8 cellular contexts compared by ENCODE assay signal in the genomic region with DNA sequence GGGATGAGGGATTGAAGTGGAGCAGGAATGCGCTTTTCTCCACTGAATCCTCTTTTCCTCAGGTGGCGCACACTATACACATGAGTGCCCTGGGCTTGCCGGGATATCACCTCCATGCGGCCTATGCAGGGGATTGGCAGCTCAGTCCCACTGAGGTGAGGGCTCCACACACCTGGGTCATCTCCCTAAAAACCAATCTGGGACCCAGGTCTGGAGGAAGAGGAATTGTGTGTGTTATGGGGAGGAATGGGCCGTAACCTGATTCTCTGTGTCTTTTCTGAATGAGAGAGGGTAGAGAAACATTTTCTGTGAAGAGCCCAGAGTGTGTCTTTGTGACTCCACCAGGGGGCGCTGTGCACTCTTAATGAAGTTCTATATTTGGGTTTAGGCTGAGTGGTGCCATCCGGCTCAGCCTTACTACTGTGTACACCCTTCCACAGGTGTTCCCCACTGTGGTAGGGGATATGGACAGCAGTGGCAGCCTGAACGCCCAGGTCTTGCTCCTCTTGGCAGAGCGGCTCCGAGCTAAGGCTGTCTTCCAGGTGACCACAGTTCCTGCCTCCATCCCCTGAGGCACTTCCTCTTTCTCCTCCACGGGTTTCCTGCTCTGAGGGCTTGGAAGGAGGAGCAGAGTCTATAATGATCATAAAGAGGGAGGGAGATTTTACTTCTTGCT. TPM values are rescaled to one million over a fixed set of nuclear protein-coding genes. Genes with fewer than 3 reads are reported as not detected.
DNase-seq lines count a peak whose midpoint lies in the region; ATAC-seq and TF ChIP-seq lines count a peak whose summit lies in the region.

No MANE protein-coding gene starts in this region.

- no peak for TF ChIP-seq POLR2A in tibial nerve (IDR thresholded peaks at IDR 0.05)

- intact Hi-C loops in heart right ventricle (cut with DNase I) (loop anchor here (1.0 to 10.0 kb wide), 11 partner anchors 25 to 157 kb away; partner anchors contain the start of genes SDHC (in 4 of the 10), CFAP126 (in 3 of the 10) and NDUFS2 (in 1 of the 10)), posterior vena cava (cut with DNase I) (loop anchor here (2.0 to 10.0 kb wide), 3 partner anchors 63 to 157 kb away; no protein-coding TSS in a partner anchor)

- no peaks in the 10 kb centered on the region for H3K9me3 ChIP-seq in HEK293 (ENCODE audit: control insufficient read depth, insufficient read depth, low read depth, low read length)
- no peaks in the 10 kb centered on the region for H3K9me3 ChIP-seq in adipocyte (ENCODE audit: control insufficient read depth, low read length)
- H3K9me3 ChIP-seq in heart right ventricle: no peaks in the 10 kb centered on the region
- H3K9me3 ChIP-seq in tibial nerve: no peaks in the 10 kb centered on the region

- peak in 1 of 2 donors; percentile 29 for TF ChIP-seq EP300 in tibial nerve (IDR thresholded peaks at IDR 0.05)

- DNase-seq in DMS153 (lab: John Stamatoyannopoulos, UW) (peak; percentile 73), NCI-H146 (lab: John Stamatoyannopoulos, UW) (peak; percentile 79), T follicular helper cell (ENCODE audit: low read depth) (peak; percentile 81), adipocyte (ENCODE audit: low read depth) (peak; percentile 94), heart right ventricle (peak; percentile 82 to 90), posterior vena cava (ENCODE audit: low spot score) (peak; percentile 95), tibial nerve (ENCODE audit: low spot score in 2 of 2) (peak; percentile 72 to 81)

- CTCF ChIA-PET in HEK293 (lab: Yijun Ruan, JAX): interaction anchor here (0.7 to 9.7 kb wide), 35 partner anchors 8 to 592 kb away, joined by 3 to 146 read pairs (median 5); partner anchors contain the start of genes ADAMTS4, FCER1G, NDUFS2 and NR1I3

- H3K27ac ChIP-seq in HEK293 (ENCODE audit: extremely low read depth, low read depth, low read length) (no peak overlapping the region; the same call in 1 of the 2 replicates), heart right ventricle (peak overlapping the region in 9 of 10 donors; percentile 17 to 92 (median 84)), tibial nerve (peak overlapping the region in 2 of 4 donors; percentile 29 to 73)

- H3K4me1 ChIP-seq in HEK293 (ENCODE audit: control insufficient read depth, insufficient read depth, low read length) (peaks cover 4% of the 10 kb centered on the region; the same call in 1 of the 2 replicates), adipocyte (ENCODE audit: control insufficient read depth, insufficient read depth, low read length) (peaks cover 17% of the 10 kb centered on the region), heart right ventricle (peaks cover 6 to 30% (median 25%) of the 10 kb centered on the region in 9 donors), tibial nerve (peaks cover 5 to 27% (median 18%) of the 10 kb centered on the region in 4 donors)

- 40 to 45% methylated on average over 11 of the region's 11 CpGs for WGBS in heart right ventricle, 2 donors
- WGBS in tibial nerve, 2 donors: 38 to 45% methylated on average over 11 of the region's 11 CpGs

- TF ChIP-seq CTCF in HEK293 (tag by site-specific recombination; IDR thresholded peaks at IDR 0.05) (peak; percentile 78; the same call in 1 of the 2 replicates), heart right ventricle (IDR thresholded peaks at IDR 0.05) (peak; percentile 89 to 95 (median 92)), tibial nerve (IDR thresholded peaks at IDR 0.05) (peak; percentile 81 to 91 (median 90))

- ATAC-seq in heart right ventricle: peak; percentile 39 to 79 (median 68)

- H3K9ac ChIP-seq in adipocyte (ENCODE audit: low read length): peak overlapping the region; percentile 90

- H3K36me3 ChIP-seq in HEK293 (ENCODE audit: control insufficient read depth in 2 of 2, insufficient read depth in 1 of 2, low read length in 2 of 2) (peaks cover 0 to 33% of the 10 kb centered on the region in 2 experiments; a peak in 1 of 3 replicates), adipocyte (ENCODE audit: control insufficient read depth, insufficient read depth, low read length, severe bottlenecking) (peaks cover 26% of the 10 kb centered on the region), heart right ventricle (peaks cover 0 to 35% (median 25%) of the 10 kb centered on the region in 9 donors), tibial nerve (peaks cover 0 to 30% (median 0%) of the 10 kb centered on the region in 3 donors)

- POLR2A ChIA-PET in HEK293 (lab: Yijun Ruan, JAX): no interaction called here

- no peaks in the 10 kb centered on the region for H3K27me3 ChIP-seq in adipocyte (replicated peaks; ENCODE audit: control insufficient read depth, insufficient read depth, low read length)
- no peaks in the 10 kb centered on the region for H3K27me3 ChIP-seq in heart right ventricle
- no peaks in the 10 kb centered on the region for H3K27me3 ChIP-seq in tibial nerve

- H3K4me3 ChIP-seq in HEK293 (ENCODE audit: low read depth, low read length) (peak overlapping the region; percentile 21), adipocyte (ENCODE audit: low read length) (peak overlapping the region; percentile 93), heart right ventricle (peak overlapping the region in 9 of 10 donors; percentile 50 to 94 (median 65)), tibial nerve (no peak overlapping the region)

TF ChIP-seq in HEK293, 187 proteins besides CTCF, POLR2A, EP300 and RAD21:
- peak; percentile 19; the same call in 1 of the 2 replicates for TF ChIP-seq ZBTB8A (tag by site-specific recombination; IDR thresholded peaks at IDR 0.05)
- TF ChIP-seq SCRT2 (tag by site-specific recombination; IDR thresholded peaks at IDR 0.05): peak; percentile 92
- no peak for TF ChIP-seq ZSCAN30 (tag by site-specific recombination; IDR thresholded peaks at IDR 0.05)
- no peak for TF ChIP-seq ZIC2 (tag by site-specific recombination; IDR thresholded peaks at IDR 0.05)
- TF ChIP-seq ZNF366 (tag by site-specific recombination; conservative IDR thresholded peaks at IDR 0.05): peak; percentile 64; the same call in 1 of the 2 replicates
- peak; percentile 22 for TF ChIP-seq SP7 (tag by site-specific recombination; IDR thresholded peaks at IDR 0.05)
- peak; percentile 85; the same call in 1 of the 2 replicates for TF ChIP-seq SCRT1 (tag by site-specific recombination; IDR thresholded peaks at IDR 0.05; ENCODE audit: borderline replicate concordance)
- TF ChIP-seq ZNF26 (tag by site-specific recombination; IDR thresholded peaks at IDR 0.05): no peak
- peak; percentile 97 for TF ChIP-seq ZNF2 (tag by site-specific recombination; IDR thresholded peaks at IDR 0.05)
- TF ChIP-seq, protein P1, sequence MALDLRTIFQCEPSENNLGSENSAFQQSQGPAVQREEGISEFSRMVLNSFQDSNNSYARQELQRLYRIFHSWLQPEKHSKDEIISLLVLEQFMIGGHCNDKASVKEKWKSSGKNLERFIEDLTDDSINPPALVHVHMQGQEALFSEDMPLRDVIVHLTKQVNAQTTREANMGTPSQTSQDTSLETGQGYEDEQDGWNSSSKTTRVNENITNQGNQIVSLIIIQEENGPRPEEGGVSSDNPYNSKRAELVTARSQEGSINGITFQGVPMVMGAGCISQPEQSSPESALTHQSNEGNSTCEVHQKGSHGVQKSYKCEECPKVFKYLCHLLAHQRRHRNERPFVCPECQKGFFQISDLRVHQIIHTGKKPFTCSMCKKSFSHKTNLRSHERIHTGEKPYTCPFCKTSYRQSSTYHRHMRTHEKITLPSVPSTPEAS (tag by site-specific recombination; IDR thresholded peaks at IDR 0.05): peak; percentile 40; the same call in 1 of the 2 replicates
- TF ChIP-seq ZBTB20 (tag by site-specific recombination; IDR thresholded peaks at IDR 0.05): 0 out of 2 replicates have a peak, but pooled peaks have one; percentile 10
- peak; percentile 80 for TF ChIP-seq ZBTB17 (tag by site-specific recombination; IDR thresholded peaks at IDR 0.05)
- no peak for TF ChIP-seq ZNF707 (tag by site-specific recombination; IDR thresholded peaks at IDR 0.05)
- TF ChIP-seq ZNF658 (tag by site-specific recombination; IDR thresholded peaks at IDR 0.05): no peak
- peak; percentile 70 for TF ChIP-seq ZNF654 (tag by site-specific recombination; IDR thresholded peaks at IDR 0.05; ENCODE audit: low read depth)
- no peak for TF ChIP-seq ZNF830 (tag by site-specific recombination; IDR thresholded peaks at IDR 0.05; ENCODE audit: low read depth)

RNA-seq across cellular contexts. Expression of gene TOMM40L, which starts 1.5 kb away (rescaled TPM):
- total RNA-seq in heart right ventricle (10 to 100 TPM; 29.8 to 37.6 (median 33.2) TPM), posterior vena cava (10 to 100 TPM; 13.4 to 15.0 TPM), tibial nerve (10 to 100 TPM in 1 of 4 donors, 1 to 10 TPM in 3; 4.3 to 13.8 (median 8.0) TPM)
- polyA plus RNA-seq in heart right ventricle: 10 to 100 TPM; 17.6 to 29.3 TPM

RNA-seq across cellular contexts. Expression of gene APOA2, which starts 3.9 kb away (rescaled TPM):
- total RNA-seq in heart right ventricle: under 1 TPM in 1 of 10 donors, not detected in 9; 0.89 TPM
- not detected for polyA plus RNA-seq in heart right ventricle
- not detected for total RNA-seq in posterior vena cava
- not detected for total RNA-seq in tibial nerve

RNA-seq across cellular contexts. Expression of gene NR1I3, which starts 10.7 kb away (rescaled TPM):
- not detected for total RNA-seq in heart right ventricle
- polyA plus RNA-seq in heart right ventricle: under 1 TPM in 1 of 2 donors, not detected in 1; 0.10 TPM
- total RNA-seq in posterior vena cava: not detected
- not detected for total RNA-seq in tibial nerve

RNA-seq across cellular contexts. Expression of gene FCER1G, which starts 12.2 kb away (rescaled TPM):
- total RNA-seq in heart right ventricle: 10 to 100 TPM in 4 of 10 donors, 1 to 10 TPM in 6; 2.0 to 65.8 (median 5.3) TPM
- polyA plus RNA-seq in heart right ventricle: 10 to 100 TPM; 19.7 to 64.6 TPM
- 100 to 1,000 TPM in 1 of 2 donors, 10 to 100 TPM in 1; 40.4 to 101 TPM for total RNA-seq in posterior vena cava
- total RNA-seq in tibial nerve: 100 to 1,000 TPM in 1 of 4 donors, 10 to 100 TPM in 3; 40.6 to 190 (median 50.9) TPM

RNA-seq across cellular contexts. Expression of gene NDUFS2, which starts 25.2 kb away (rescaled TPM):
- 100 to 1,000 TPM; 244 to 370 (median 318) TPM for total RNA-seq in heart right ventricle
- 100 to 1,000 TPM; 121 to 193 TPM for polyA plus RNA-seq in heart right ventricle
- total RNA-seq in posterior vena cava: 10 to 100 TPM; 54.3 to 57.9 TPM
- total RNA-seq in tibial nerve: 100 to 1,000 TPM in 2 of 4 donors, 10 to 100 TPM in 2; 73.0 to 118 (median 103) TPM

Comparison
In these comparisons a context has a peak if more than half of its experiments do, and no peak if none do; other contexts are left out.
1. H3K4me3 ChIP-seq: peak in HEK293 (single experiment), adipocyte (single experiment) and heart right ventricle (9 of 10); none in tibial nerve (0 of 4).
2. Peak in every context shown above with its lines, with median percentiles within 50 percentile points of each other: DNase-seq and CTCF ChIP-seq.